Comparison of ENCODE assay signal across 8 cellular contexts in genomic region chr1:51330331-51331201, GRCh38. TPM values are rescaled to one million over a fixed set of nuclear protein-coding genes. Genes with fewer than 3 reads are reported as not detected.
DNase-seq lines count a peak whose midpoint lies in the region; ATAC-seq and TF ChIP-seq lines count a peak whose summit lies in the region.

Gene TTC39A (minus strand): TSS chr1:51330562. CDS start chr1:51330477, 85 bp downstream.

- H3K79me2 ChIP-seq in Karpas-422 (ENCODE audit: low read length), result no peaks in the 10 kb centered on the region

- H3K27ac ChIP-seq in Karpas-422 (ENCODE audit: low read length) (no peak within 1 kb of the TSS), duodenal mucosa (ENCODE audit: low read depth, low read length) (peak within 1 kb of the TSS; percentile 46)

- no peak for TF ChIP-seq CTCF in mucosa of descending colon (IDR thresholded peaks at IDR 0.05)

- no peaks in the 10 kb centered on the region for H3K36me3 ChIP-seq in Karpas-422 (ENCODE audit: insufficient read depth, low read length)
- no peaks in the 10 kb centered on the region for H3K36me3 ChIP-seq in duodenal mucosa (ENCODE audit: control insufficient read depth in 1 of 2, insufficient read depth in 2 of 2, low read length in 2 of 2)
- H3K36me3 ChIP-seq in mucosa of descending colon (ENCODE audit: low read depth), result no peaks in the 10 kb centered on the region

- ATAC-seq in mucosa of descending colon, result peak; percentile 3
- no peak for ATAC-seq in HG02623 (IDR thresholded peaks at IDR 0.05; ENCODE audit: unreplicated experiment)
- no peak for ATAC-seq in GM21367 (IDR thresholded peaks at IDR 0.05; ENCODE audit: unreplicated experiment)

- no peaks in the 10 kb centered on the region for H4K20me1 ChIP-seq in Karpas-422 (ENCODE audit: insufficient read depth, low read depth, low read length)

- no peaks in the 10 kb centered on the region for H3K27me3 ChIP-seq in Karpas-422 (ENCODE audit: low read length)
- H3K27me3 ChIP-seq in duodenal mucosa (ENCODE audit: control insufficient read depth in 1 of 2, insufficient read depth in 2 of 2, low read length in 2 of 2), result peaks cover 3 to 7% of the 10 kb centered on the region in 2 donors

- intact Hi-C loops in mucosa of descending colon (cut with DNase I, micrococcal nuclease), result no loop called here

- H3K9me2 ChIP-seq in Karpas-422 (replicated peaks; ENCODE audit: insufficient read depth, low read length), result no peaks in the 10 kb centered on the region

- H3K4me3 ChIP-seq in Karpas-422 (ENCODE audit: low read length) (no peak within 1 kb of the TSS), duodenal mucosa (ENCODE audit: low read depth in 1 of 2, low read length in 2 of 2) (peak within 1 kb of the TSS; percentile 61 to 71), mucosa of descending colon (no peak within 1 kb of the TSS)

- H3K9me3 ChIP-seq in Karpas-422 (ENCODE audit: low read length) (no peaks in the 10 kb centered on the region), duodenal mucosa (ENCODE audit: control insufficient read depth in 1 of 2, low read length in 2 of 2) (no peaks in the 10 kb centered on the region), mucosa of descending colon (no peaks in the 10 kb centered on the region)

- DNase-seq in D341Med (ENCODE audit: low spot score), result peak; percentile 44
- no peak for DNase-seq in Karpas-422
- DNase-seq in mucosa of descending colon, result no peak
- DNase-seq in NCI-H446 (lab: John Stamatoyannopoulos, UW), result no peak
- DNase-seq in hypothalamus (lab: John Stamatoyannopoulos, UW), result no peak

- H3K9ac ChIP-seq in Karpas-422 (ENCODE audit: low read length), result no peak within 1 kb of the TSS
- peak within 1 kb of the TSS in 1 of 2 donors; percentile 41 for H3K9ac ChIP-seq in duodenal mucosa (ENCODE audit: low read depth in 1 of 2, low read length in 2 of 2)

- 0 out of 2 replicates have a peak within 1 kb of the TSS, but pooled peaks have one; percentile 3 for H2AFZ ChIP-seq in Karpas-422 (ENCODE audit: low read length)

- H3K4me1 ChIP-seq in Karpas-422 (ENCODE audit: low read length) (peaks cover 11% of the 10 kb centered on the region), duodenal mucosa (ENCODE audit: control insufficient read depth in 1 of 2, insufficient read depth in 2 of 2, low read length in 2 of 2) (peaks cover 15 to 23% of the 10 kb centered on the region in 2 donors), mucosa of descending colon (ENCODE audit: low read depth) (peaks cover 15% of the 10 kb centered on the region)

- no peak within 1 kb of the TSS for H3K4me2 ChIP-seq in Karpas-422 (ENCODE audit: low read depth, low read length, poor library complexity, severe bottlenecking)

RNA-seq across cellular contexts. Expression of gene TTC39A, which starts in this region (rescaled TPM):
- not detected in 2 replicates for total RNA-seq in Karpas-422 (2014; rRNA removed; shearing (Covaris generic); ENCODE audit: low replicate concordance)
- 10 to 100 TPM; 32.3 to 95.1 (median 87.0) TPM for total RNA-seq in mucosa of descending colon

Comparison
In these comparisons a context has a peak if more than half of its experiments do, and no peak if none do; other contexts are left out.
1. RNA of gene TTC39A (total RNA-seq): 32.3 to 95.1 TPM in mucosa of descending colon; not detected in Karpas-422; every median in the first group is over 10 times any median in the second.
2. H3K4me3 ChIP-seq: peak in duodenal mucosa (2 of 2); none in Karpas-422 (single experiment) and mucosa of descending colon (single experiment).